ENCODE assay signal across 1 cellular context in the genomic region with DNA sequence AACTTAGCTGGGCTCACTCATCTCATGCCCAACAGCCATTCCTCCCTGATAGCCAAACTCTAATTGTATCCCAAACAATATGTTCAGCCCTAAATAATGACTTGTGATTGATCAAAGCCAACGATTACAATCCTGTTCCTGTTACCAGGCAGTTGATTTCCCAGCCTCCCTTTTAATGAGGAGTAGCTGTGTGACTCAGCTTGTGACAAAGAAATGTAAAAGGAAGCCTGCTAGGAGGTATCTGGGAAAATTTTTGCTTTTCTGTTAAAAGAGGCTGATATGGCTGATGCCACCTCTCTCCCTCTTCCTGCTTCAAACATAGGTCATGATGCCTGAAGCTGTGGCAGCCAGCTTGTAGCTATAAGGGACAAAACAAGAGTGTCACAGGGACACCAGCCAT.
TF ChIP-seq lines count a peak whose summit lies in the region.

No MANE protein-coding gene starts in this region.

TF ChIP-seq in IMR-90, 13 proteins besides CTCF, POLR2A, EP300 and RAD21 (continued from another document):
- TF ChIP-seq, protein P1, sequence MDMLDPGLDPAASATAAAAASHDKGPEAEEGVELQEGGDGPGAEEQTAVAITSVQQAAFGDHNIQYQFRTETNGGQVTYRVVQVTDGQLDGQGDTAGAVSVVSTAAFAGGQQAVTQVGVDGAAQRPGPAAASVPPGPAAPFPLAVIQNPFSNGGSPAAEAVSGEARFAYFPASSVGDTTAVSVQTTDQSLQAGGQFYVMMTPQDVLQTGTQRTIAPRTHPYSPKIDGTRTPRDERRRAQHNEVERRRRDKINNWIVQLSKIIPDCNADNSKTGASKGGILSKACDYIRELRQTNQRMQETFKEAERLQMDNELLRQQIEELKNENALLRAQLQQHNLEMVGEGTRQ (IDR thresholded peaks at IDR 0.05; ENCODE audit: low read depth, low read length) = no peak
- no peak for TF ChIP-seq BHLHE40 (IDR thresholded peaks at IDR 0.05; ENCODE audit: low read depth, low read length)
- no peak for TF ChIP-seq CHD1 (IDR thresholded peaks at IDR 0.05; ENCODE audit: low read depth, low read length)
- no peak for TF ChIP-seq MAFK (IDR thresholded peaks at IDR 0.05; ENCODE audit: low read depth, low read length)
- no peak for TF ChIP-seq RCOR1 (IDR thresholded peaks at IDR 0.05; ENCODE audit: insufficient replicate concordance, low read length)
- TF ChIP-seq SMC3 (IDR thresholded peaks at IDR 0.05; ENCODE audit: low read depth, low read length) = no peak
- TF ChIP-seq FOS (IDR thresholded peaks at IDR 0.05; ENCODE audit: low read depth, low read length) = no peak
TF ChIP-seq in IMR-90: peak in this region for 0.
